Comparison of ENCODE assay signal across 8 cellular contexts in the genomic region with DNA sequence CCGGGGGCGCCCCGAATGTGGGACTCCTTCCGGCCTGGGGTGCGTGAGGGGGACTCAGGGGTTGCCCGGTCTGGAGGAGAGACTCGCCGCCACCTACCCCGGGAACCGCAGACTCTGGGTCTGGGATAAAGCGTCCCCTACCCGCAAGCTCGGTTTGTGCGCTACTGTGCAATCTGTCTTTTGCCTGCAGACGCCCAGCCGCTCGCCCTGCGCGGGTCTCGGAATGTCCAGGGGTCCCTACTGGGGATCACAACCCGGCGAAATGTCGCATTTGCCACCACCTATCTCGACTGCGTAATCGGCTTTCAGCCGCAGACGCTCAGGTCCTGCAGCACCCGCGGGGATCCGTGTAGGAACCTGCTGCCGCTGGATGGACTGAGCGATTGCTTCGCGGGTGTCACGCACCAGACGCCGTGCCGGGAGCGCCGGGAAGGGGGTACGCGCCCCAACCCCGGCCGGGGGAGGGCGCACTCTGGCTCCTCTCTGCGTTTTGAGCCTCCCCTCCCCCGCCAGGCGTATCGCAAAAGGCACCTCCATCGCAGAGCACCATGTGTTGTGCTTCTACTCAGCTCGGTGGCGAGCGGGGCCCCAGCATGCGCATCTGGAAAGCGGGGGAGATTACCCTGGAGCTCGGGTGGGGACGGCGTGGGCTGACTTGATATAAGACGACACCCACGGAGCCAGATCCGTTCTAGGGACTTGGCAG. TPM values are rescaled to one million over a fixed set of nuclear protein-coding genes. Genes with fewer than 3 reads are reported as not detected.
DNase-seq lines count a peak whose midpoint lies in the region; ATAC-seq and TF ChIP-seq lines count a peak whose summit lies in the region.

No MANE protein-coding gene starts in this region.

- peaks cover 14% of the 10 kb centered on the region for H3K4me1 ChIP-seq in GM23248 (ENCODE audit: insufficient read depth)
- H3K4me1 ChIP-seq in left lung = peaks cover 5 to 56% of the 10 kb centered on the region in 2 donors

- H3K27ac ChIP-seq in GM23248 (no peak overlapping the region), left lung (peak overlapping the region in 1 of 2 donors; percentile 81)

- no peaks in the 10 kb centered on the region for H3K27me3 Mint-ChIP-seq in chondrocyte (ENCODE audit: low read depth)

- intact Hi-C loops in left lung (cut with DNase I) = loop anchor here in 1 of 2 donors (10.0 kb wide), 1 partner anchor 112 kb away; no protein-coding TSS in a partner anchor

- H4K20me1 ChIP-seq in GM23248 (ENCODE audit: insufficient read depth) = no peaks in the 10 kb centered on the region

- no peaks in the 10 kb centered on the region for H3K9me3 ChIP-seq in GM23248 (ENCODE audit: low read depth)
- no peaks in the 10 kb centered on the region for H3K9me3 ChIP-seq in left lung

- H3K9me3 Mint-ChIP-seq in chondrocyte (ENCODE audit: low read depth) = no peaks in the 10 kb centered on the region

- peaks cover 26% of the 10 kb centered on the region for H3F3A ChIP-seq in GM23248 (ENCODE audit: insufficient read depth)

- H3K9ac ChIP-seq in GM23248 = peak overlapping the region; percentile 86

- peak overlapping the region; percentile 80 for H2AFZ ChIP-seq in GM23248

- 3% methylated on average over 59 of the region's 62 CpGs for WGBS in GM23248 (ENCODE audit: low coverage in 1 of 2, low lambda C conversion rate in 2 of 2, missing lambda C conversion rate in 2 of 2), 2 experiments

- no peaks in the 10 kb centered on the region for H3K9me2 ChIP-seq in GM23248 (ENCODE audit: insufficient read depth)

- H3K4me3 ChIP-seq in GM23248 (peak overlapping the region; percentile 88), left lung (peak overlapping the region; percentile 82 to 96)

- in situ Hi-C loops in GM23248 (cut with MboI) = no loop called here

- H3K36me3 Mint-ChIP-seq in chondrocyte (ENCODE audit: low read depth) = peaks cover under 1% of the 10 kb centered on the region

- peak overlapping the region; percentile 90 for H3K4me3 Mint-ChIP-seq in chondrocyte (ENCODE audit: unreplicated experiment)

- peaks cover 39% of the 10 kb centered on the region for H3K79me2 ChIP-seq in GM23248 (ENCODE audit: insufficient read depth)

- peak overlapping the region; percentile 81 for H3K27ac Mint-ChIP-seq in chondrocyte (ENCODE audit: unreplicated experiment)

- ATAC-seq in left lung = peak; percentile 73
- ATAC-seq in HG03108 (IDR thresholded peaks at IDR 0.05; ENCODE audit: unreplicated experiment) = no peak

- H3K36me3 ChIP-seq in GM23248 (ENCODE audit: low read depth) (no peaks in the 10 kb centered on the region), left lung (no peaks in the 10 kb centered on the region)

- peaks cover 50% of the 10 kb centered on the region for H3K4me1 Mint-ChIP-seq in chondrocyte (ENCODE audit: low read depth)

- TF ChIP-seq CTCF in chondrocyte (IDR thresholded peaks at IDR 0.05) (peak; percentile 61), left lung (IDR thresholded peaks at IDR 0.05) (peak; percentile 17 to 21)

- DNase-seq in DMS79 (lab: John Stamatoyannopoulos, UW) (peak; percentile 6), GM23248 (peak; percentile 76), NCI-H128 (lab: John Stamatoyannopoulos, UW; ENCODE audit: unreplicated experiment) (peak; percentile 35), chondrocyte (ENCODE audit: low spot score) (no peak), left lung (peak; percentile 72 to 90)
- DNase-seq in activated CD4-positive, alpha-beta T cell treated with anti-CD3 and anti-CD28 coated beads for 1 hour = peak; percentile 62
- DNase-seq in stimulated activated CD4-positive, alpha-beta T cell treated with anti-CD3 and anti-CD28 coated beads, Interleukin-2, amount 100 ng/mL, for 48 hours = peak; percentile 68 to 70

- peak overlapping the region; percentile 79 for H3K4me2 ChIP-seq in GM23248 (ENCODE audit: unreplicated experiment)

- H3K27me3 ChIP-seq in GM23248 (replicated peaks; ENCODE audit: insufficient read depth) (no peaks in the 10 kb centered on the region), left lung (peaks cover 0 to 14% of the 10 kb centered on the region in 2 donors)

RNA-seq across cellular contexts. Expression of a gene that starts 0.8 kb away (rescaled TPM):
- 27.4 and 50.8 TPM in 2 replicates for total RNA-seq in GM23248 (2014; rRNA removed; shearing (Covaris generic))
- polyA plus RNA-seq in GM23248 (2016; fragmentation: Nextera tagmentation; extraction: Ambion mirVana) = 37.4 and 37.9 TPM in 2 replicates
- total RNA-seq in chondrocyte (54.3 to 68.4 TPM (median 54.3 TPM) in 3 replicates), left lung (10 to 100 TPM; 51.0 to 54.0 TPM)

RNA-seq across cellular contexts. Expression of a gene that starts 31.9 kb away (rescaled TPM):
- total RNA-seq in GM23248 (2014; rRNA removed; shearing (Covaris generic)) = 35.2 and 36.2 TPM in 2 replicates
- 23.0 and 24.2 TPM in 2 replicates for polyA plus RNA-seq in GM23248 (2016; fragmentation: Nextera tagmentation; extraction: Ambion mirVana)
- total RNA-seq in chondrocyte = 29.9 to 40.7 TPM (median 32.7 TPM) in 3 replicates
- total RNA-seq in left lung = 10 to 100 TPM; 38.6 to 42.7 TPM

RNA-seq across cellular contexts. Expression of a gene that starts 32.0 kb away (rescaled TPM):
- total RNA-seq in GM23248 (2014; rRNA removed; shearing (Covaris generic)) = 36.8 and 39.2 TPM in 2 replicates
- polyA plus RNA-seq in GM23248 (2016; fragmentation: Nextera tagmentation; extraction: Ambion mirVana) = 17.3 and 20.7 TPM in 2 replicates
- total RNA-seq in chondrocyte = 34.0 to 45.8 TPM (median 37.3 TPM) in 3 replicates
- 10 to 100 TPM; 34.3 to 39.2 TPM for total RNA-seq in left lung

RNA-seq across cellular contexts. Expression of a gene that starts 56.3 kb away (rescaled TPM):
- not detected in 2 replicates for total RNA-seq in GM23248 (2014; rRNA removed; shearing (Covaris generic))
- polyA plus RNA-seq in GM23248 (2016; fragmentation: Nextera tagmentation; extraction: Ambion mirVana) = not detected in 2 replicates
- not detected in 3 replicates for total RNA-seq in chondrocyte
- total RNA-seq in left lung = not detected

RNA-seq across cellular contexts. Expression of a gene that starts 57.7 kb away (rescaled TPM):
- total RNA-seq in GM23248 (2014; rRNA removed; shearing (Covaris generic)) = not detected in 2 replicates
- polyA plus RNA-seq in GM23248 (2016; fragmentation: Nextera tagmentation; extraction: Ambion mirVana) = not detected in 2 replicates
- not detected in 3 replicates for total RNA-seq in chondrocyte
- not detected for total RNA-seq in left lung
